ENCODE assay signal across 27 cellular contexts in the genomic region with DNA sequence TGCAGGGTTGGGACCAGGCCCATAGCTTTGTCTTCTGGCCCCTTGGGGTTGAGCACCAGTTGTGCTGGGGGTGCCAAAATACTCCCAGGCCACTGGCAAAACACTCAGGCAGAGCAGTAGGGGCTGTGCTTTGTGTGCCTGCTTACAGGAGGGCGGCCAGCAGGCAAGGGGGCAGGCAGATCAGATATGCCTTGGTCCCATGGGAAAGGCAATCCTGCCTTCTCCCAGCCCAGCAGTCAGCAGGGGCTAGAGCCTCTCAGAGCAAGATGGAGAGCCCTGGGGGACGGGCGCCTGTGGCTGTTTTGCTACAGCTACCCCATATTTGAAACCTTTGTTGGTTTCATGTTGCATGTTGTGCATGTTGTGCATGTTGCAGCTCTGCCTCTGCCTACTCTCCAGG.
"Had no signal": no experiment of that assay in that cellular context is flagged by ENCODE, and none has a peak within 500 bp of the region (broad histone marks: within the 10 kb centered on the region; RNA-seq: fewer than 3 reads in every experiment).

No MANE protein-coding gene starts in this region.

- ATAC-seq: effector memory CD8-positive, alpha-beta T cell; left cardiac atrium; natural killer cell had no signal

- FAIRE-seq: bronchial epithelial cell, frontal cortex, islet of Langerhans had no signal

- H3K27ac Mint-ChIP-seq: activated naive CD4-positive, alpha-beta T cell treated with anti-CD3 and anti-CD28 coated beads for 36 hours; effector memory CD8-positive, alpha-beta T cell; natural killer cell; progenitor cell of endocrine pancreas had no signal

- H3K4me1 ChIP-seq: colonic mucosa, esophagus muscularis mucosa, sigmoid colon, upper lobe of left lung had no signal

- H3K4me3 Mint-ChIP-seq: activated naive CD4-positive, alpha-beta T cell treated with anti-CD3 and anti-CD28 coated beads for 36 hours; effector memory CD8-positive, alpha-beta T cell; natural killer cell had no signal

- H3K4me1 Mint-ChIP-seq: natural killer cell had no signal

- H3K27ac ChIP-seq: colonic mucosa, esophagus muscularis mucosa, sigmoid colon, upper lobe of left lung had no signal

- H3K36me3 Mint-ChIP-seq: natural killer cell had no signal

- H3K27me3 ChIP-seq: colonic mucosa, dorsolateral prefrontal cortex, sigmoid colon, upper lobe of left lung had no signal

- H3K4me3 ChIP-seq: colonic mucosa, dorsolateral prefrontal cortex, esophagus muscularis mucosa, sigmoid colon, smooth muscle cell, upper lobe of left lung had no signal

- DNase-seq: activated CD4-positive, alpha-beta T cell treated with anti-CD3 and anti-CD28 coated beads for 4 hours; activated CD4-positive, alpha-beta T cell treated with anti-CD3 and anti-CD28 coated beads, Interleukin-2, amount 50 U/mL, for 48 hours; activated CD4-positive, CD25-positive, alpha-beta regulatory T cell; activated effector memory CD4-positive, alpha-beta T cell treated with Interleukin-2 at 50 U/mL for 16 hours; activated naive CD4-positive, alpha-beta T cell treated with anti-CD3 and anti-CD28 coated beads for 36 hours; activated T-cell treated with anti-CD3 and anti-CD28 coated beads, Interleukin-2, amount 50 U/mL, for 48 hours; amygdala; colonic mucosa; dorsolateral prefrontal cortex; effector memory CD8-positive, alpha-beta T cell; head of caudate nucleus; left cardiac atrium; midbrain; natural killer cell; retina; sigmoid colon; stimulated activated CD4-positive, alpha-beta T cell treated with anti-CD3 and anti-CD28 coated beads, Interleukin-2, amount 100 ng/mL, for 48 hours; stimulated activated CD8-positive, alpha-beta memory T cell treated with anti-CD3 and anti-CD28 coated beads, Interleukin-4, amount 100 ng/mL, for 48 hours; stimulated activated naive CD4-positive, alpha-beta T cell treated with Interleukin-2 at 50 U/mL for 16 hours; T1000; upper lobe of left lung had no signal

- H3K4me2 ChIP-seq: smooth muscle cell had no signal

- H3K9me3 Mint-ChIP-seq: activated naive CD4-positive, alpha-beta T cell treated with anti-CD3 and anti-CD28 coated beads for 36 hours; natural killer cell had no signal
